ENCODE assay signal across 2 cellular contexts in genomic region chr10:17506859-17507471, GRCh38.
TF ChIP-seq lines count a peak whose summit lies in the region.

No MANE protein-coding gene starts in this region.

TF ChIP-seq in IMR-90, 13 proteins besides CTCF, POLR2A, EP300 and RAD21:
- TF ChIP-seq CHD1 (IDR thresholded peaks at IDR 0.05; ENCODE audit: low read depth, low read length) (no peak), RFX5 (IDR thresholded peaks at IDR 0.05; ENCODE audit: low read depth, low read length) (no peak), NFE2L2 (IDR thresholded peaks at IDR 0.05; ENCODE audit: low read depth, low read length) (no peak), CEBPB (IDR thresholded peaks at IDR 0.05; ENCODE audit: low read depth, low read length) (no peak), ELK1 (IDR thresholded peaks at IDR 0.05; ENCODE audit: borderline replicate concordance, low read depth, low read length) (no peak), FOS (IDR thresholded peaks at IDR 0.05; ENCODE audit: low read depth, low read length) (no peak), RCOR1 (IDR thresholded peaks at IDR 0.05; ENCODE audit: insufficient replicate concordance, low read length) (no peak), SMC3 (IDR thresholded peaks at IDR 0.05; ENCODE audit: low read depth, low read length) (no peak), BHLHE40 (IDR thresholded peaks at IDR 0.05; ENCODE audit: low read depth, low read length) (no peak), MXI1 (IDR thresholded peaks at IDR 0.05; ENCODE audit: borderline replicate concordance, low read depth, low read length) (no peak), MAFK (IDR thresholded peaks at IDR 0.05; ENCODE audit: low read depth, low read length) (no peak), MAZ (IDR thresholded peaks at IDR 0.05; ENCODE audit: borderline replicate concordance, low read depth, low read length) (no peak)
- TF ChIP-seq, protein P1, sequence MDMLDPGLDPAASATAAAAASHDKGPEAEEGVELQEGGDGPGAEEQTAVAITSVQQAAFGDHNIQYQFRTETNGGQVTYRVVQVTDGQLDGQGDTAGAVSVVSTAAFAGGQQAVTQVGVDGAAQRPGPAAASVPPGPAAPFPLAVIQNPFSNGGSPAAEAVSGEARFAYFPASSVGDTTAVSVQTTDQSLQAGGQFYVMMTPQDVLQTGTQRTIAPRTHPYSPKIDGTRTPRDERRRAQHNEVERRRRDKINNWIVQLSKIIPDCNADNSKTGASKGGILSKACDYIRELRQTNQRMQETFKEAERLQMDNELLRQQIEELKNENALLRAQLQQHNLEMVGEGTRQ (IDR thresholded peaks at IDR 0.05; ENCODE audit: low read depth, low read length), result no peak
TF ChIP-seq in IMR-90: peak in this region for 0.

TF ChIP-seq in endothelial cell of umbilical vein, 7 proteins besides CTCF, POLR2A, EP300 and RAD21:
- TF ChIP-seq POLR2AphosphoS5 (IDR thresholded peaks at IDR 0.05; ENCODE audit: insufficient read depth, low read depth, low read length) (no peak), FOS (IDR thresholded peaks at IDR 0.05; ENCODE audit: borderline replicate concordance, insufficient read depth, low read length) (no peak), MAX (IDR thresholded peaks at IDR 0.05; ENCODE audit: insufficient read depth, insufficient read length) (no peak), JUN (IDR thresholded peaks at IDR 0.05; ENCODE audit: borderline replicate concordance, insufficient read depth, insufficient read length, low read depth) (no peak), EZH2 (IDR thresholded peaks at IDR 0.05; ENCODE audit: borderline replicate concordance, low read depth, low read length, severe bottlenecking) (no peak), GATA2 (IDR thresholded peaks at IDR 0.05; ENCODE audit: insufficient read depth, insufficient read length, low read depth, low read length) (no peak), MYC (IDR thresholded peaks at IDR 0.05; ENCODE audit: low read depth, low read length) (no peak)
